ENCODE assay signal across 27 cellular contexts in the genomic region with DNA sequence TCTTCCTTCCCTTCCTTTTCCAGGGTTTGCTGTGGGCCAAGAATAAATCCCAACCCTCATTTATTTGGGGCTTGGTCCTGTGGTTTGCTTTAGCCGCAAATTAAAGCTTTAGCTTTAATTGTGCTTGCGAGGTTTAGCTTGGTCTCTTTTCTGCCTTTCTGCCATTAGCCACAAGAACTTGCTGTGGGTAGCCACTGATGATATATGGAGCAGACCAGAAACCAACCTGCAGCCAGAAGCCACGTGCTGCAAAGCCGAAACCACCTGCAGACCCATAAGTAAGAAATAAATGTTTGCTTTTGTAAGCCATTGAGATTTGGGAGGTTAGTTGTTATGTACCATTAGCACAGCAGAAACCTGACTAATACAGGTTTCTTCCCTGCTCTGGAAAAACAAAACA.
"Had no signal": no experiment of that assay in that cellular context is flagged by ENCODE, and none has a peak within 500 bp of the region (broad histone marks: within the 10 kb centered on the region; RNA-seq: fewer than 3 reads in every experiment).

No MANE protein-coding gene starts in this region.

- H3K9ac ChIP-seq: neural progenitor cell, parathyroid adenoma had no signal

- FAIRE-seq: small intestine, urothelium cell line had no signal

- H3K4me2 ChIP-seq: neural progenitor cell had no signal

- H3K9me3 ChIP-seq: ovary, psoas muscle, stomach, thoracic aorta, thyroid gland, tibial nerve, upper lobe of left lung, vagina had no signal

- H3K36me3 Mint-ChIP-seq: natural killer cell; neural progenitor cell; stimulated activated effector memory CD8-positive, alpha-beta T cell treated with anti-CD3 and anti-CD28 coated beads, Interleukin-12 subunit alpha, Interleukin-12 subunit beta, amount 100 ng/mL, for 72 hours; stimulated activated naive B cell treated with anti-CD40 and anti-IgM and Interleukin-4, amounts not matched to agents 10 μg/mL and 1 μg/mL and 100 μg/mL, for 72 hours had no signal

- H3K27me3 Mint-ChIP-seq: progenitor cell of endocrine pancreas; stimulated activated naive B cell treated with anti-CD40 and anti-IgM and Interleukin-4, amounts not matched to agents 10 μg/mL and 1 μg/mL and 100 μg/mL, for 72 hours; stimulated activated naive CD8-positive, alpha-beta T cell treated with anti-CD3 and anti-CD28 coated beads, Interleukin-15, Interleukin-2, amounts not matched to agents 100 ng/mL and 50 ng/mL, for 24 hours had no signal

- H3K79me2 ChIP-seq: parathyroid adenoma had no signal

- H3K4me3 ChIP-seq: neural progenitor cell, ovary, psoas muscle, stomach, thoracic aorta, thyroid gland, tibial nerve, upper lobe of left lung, vagina had no signal

- H3K27ac ChIP-seq: neural progenitor cell, ovary, parathyroid adenoma, psoas muscle, stomach, thoracic aorta, thyroid gland, tibial nerve, upper lobe of left lung, vagina had no signal

- DNase-seq: natural killer cell; occipital lobe; ovary; posterior cingulate gyrus; psoas muscle; right cardiac atrium; small intestine; stimulated activated CD4-positive, alpha-beta T cell treated with anti-CD3 and anti-CD28 coated beads, Interleukin-15, amount 100 ng/mL, for 24 hours; stimulated activated CD4-positive, alpha-beta T cell treated with anti-CD3 and anti-CD28 coated beads, Interleukin-2, amount 100 ng/mL, for 24 hours; stimulated activated CD4-positive, alpha-beta T cell treated with anti-CD3 and anti-CD28 coated beads, Interleukin-2, amount 100 ng/mL, for 48 hours; stimulated activated CD4-positive, alpha-beta T cell treated with anti-CD3 and anti-CD28 coated beads, Interleukin-4, amount 100 ng/mL, for 24 hours; stimulated activated naive B cell treated with anti-CD40 and anti-IgM and Interleukin-4, amounts not matched to agents 10 μg/mL and 1 μg/mL and 100 μg/mL, for 72 hours; stimulated activated naive CD4-positive, alpha-beta T cell treated with Interleukin-2 at 50 U/mL for 16 hours; stomach; thyroid gland; trophoblast cell; upper lobe of left lung had no signal

- H3K4me1 ChIP-seq: neural progenitor cell, parathyroid adenoma, psoas muscle, stomach, thyroid gland, tibial nerve, upper lobe of left lung, vagina had no signal

- H3K27ac Mint-ChIP-seq: natural killer cell; neural progenitor cell; progenitor cell of endocrine pancreas; stimulated activated effector memory CD8-positive, alpha-beta T cell treated with anti-CD3 and anti-CD28 coated beads, Interleukin-12 subunit alpha, Interleukin-12 subunit beta, amount 100 ng/mL, for 72 hours; stimulated activated naive B cell treated with anti-CD40 and anti-IgM and Interleukin-4, amounts not matched to agents 10 μg/mL and 1 μg/mL and 100 μg/mL, for 72 hours; stimulated activated naive CD8-positive, alpha-beta T cell treated with anti-CD3 and anti-CD28 coated beads, Interleukin-15, Interleukin-2, amounts not matched to agents 100 ng/mL and 50 ng/mL, for 24 hours had no signal

- H3K36me3 ChIP-seq: neural progenitor cell, ovary, stomach, thoracic aorta, thyroid gland, tibial nerve, upper lobe of left lung, vagina had no signal

- H3K4me3 Mint-ChIP-seq: natural killer cell; nephron; neural progenitor cell; stimulated activated effector memory CD8-positive, alpha-beta T cell treated with anti-CD3 and anti-CD28 coated beads, Interleukin-12 subunit alpha, Interleukin-12 subunit beta, amount 100 ng/mL, for 72 hours; stimulated activated naive B cell treated with anti-CD40 and anti-IgM and Interleukin-4, amounts not matched to agents 10 μg/mL and 1 μg/mL and 100 μg/mL, for 72 hours; stimulated activated naive CD8-positive, alpha-beta T cell treated with anti-CD3 and anti-CD28 coated beads, Interleukin-15, Interleukin-2, amounts not matched to agents 100 ng/mL and 50 ng/mL, for 24 hours had no signal

- H3K4me1 Mint-ChIP-seq: natural killer cell; neural progenitor cell; stimulated activated naive B cell treated with anti-CD40 and anti-IgM and Interleukin-4, amounts not matched to agents 10 μg/mL and 1 μg/mL and 100 μg/mL, for 72 hours had no signal

- ATAC-seq: natural killer cell; psoas muscle; right cardiac atrium; stimulated activated effector memory CD8-positive, alpha-beta T cell treated with anti-CD3 and anti-CD28 coated beads, Interleukin-12 subunit alpha, Interleukin-12 subunit beta, amount 100 ng/mL, for 72 hours; stimulated activated naive B cell treated with anti-CD40 and anti-IgM and Interleukin-4, amounts not matched to agents 10 μg/mL and 1 μg/mL and 100 μg/mL, for 72 hours had no signal

- H3K9me3 Mint-ChIP-seq: natural killer cell; neural progenitor cell; stimulated activated effector memory CD8-positive, alpha-beta T cell treated with anti-CD3 and anti-CD28 coated beads, Interleukin-12 subunit alpha, Interleukin-12 subunit beta, amount 100 ng/mL, for 72 hours; stimulated activated naive B cell treated with anti-CD40 and anti-IgM and Interleukin-4, amounts not matched to agents 10 μg/mL and 1 μg/mL and 100 μg/mL, for 72 hours; stimulated activated naive CD8-positive, alpha-beta T cell treated with anti-CD3 and anti-CD28 coated beads, Interleukin-15, Interleukin-2, amounts not matched to agents 100 ng/mL and 50 ng/mL, for 24 hours had no signal

- H3K27me3 ChIP-seq: neural progenitor cell, ovary, stomach, thyroid gland, tibial nerve, upper lobe of left lung, vagina had no signal

- H2AFZ ChIP-seq: neural progenitor cell, parathyroid adenoma had no signal
